In the genomic region with DNA sequence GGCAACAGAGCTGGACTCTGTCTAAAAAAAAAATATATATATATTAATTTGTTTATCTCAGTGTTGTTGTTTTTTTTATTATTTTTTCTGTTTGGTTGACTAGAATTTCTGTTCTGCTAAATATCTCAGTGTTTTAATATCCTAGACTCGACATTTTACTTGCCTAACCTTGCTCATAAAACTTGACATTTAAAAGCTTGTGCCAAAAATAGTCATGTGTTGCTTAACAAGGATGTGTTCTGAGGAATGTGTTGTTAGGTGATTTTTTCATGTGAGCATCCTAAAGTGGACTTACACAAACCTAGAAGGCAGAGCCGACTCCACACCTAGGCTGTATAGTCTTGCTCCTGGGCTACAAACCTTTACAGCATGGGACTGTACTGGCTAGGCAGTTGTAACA, we compare ENCODE assay signal across 34 cellular contexts. TPM values are rescaled to one million over a fixed set of nuclear protein-coding genes. Genes with fewer than 3 reads are reported as not detected.
DNase-seq lines count a peak whose midpoint lies in the region; ATAC-seq, FAIRE-seq and TF ChIP-seq lines count a peak whose summit lies in the region.
"Had no signal": no experiment of that assay in that cellular context is flagged by ENCODE, and none has a peak within 500 bp of the region (broad histone marks: within the 10 kb centered on the region; RNA-seq: fewer than 3 reads in every experiment).

No MANE protein-coding gene starts in this region.

- no peak for TF ChIP-seq POLR2A in K562 (conservative IDR thresholded peaks at IDR 0.05)

- H3K9me1 ChIP-seq in K562 (ENCODE audit: control insufficient read depth, insufficient read depth, low read length) = no peaks in the 10 kb centered on the region

- no peak for TF ChIP-seq EP300 in K562 (IDR thresholded peaks at IDR 0.05; ENCODE audit: low read length)

- H3K4me2 ChIP-seq in K562 (ENCODE audit: insufficient read depth, low read length) (no peak overlapping the region), MM.1S (ENCODE audit: low read depth, low read length) (no peak overlapping the region)
- H3K4me2 ChIP-seq: hepatocyte, KMS-11, PC-9 had no signal

- peaks cover 4% of the 10 kb centered on the region for H3F3A ChIP-seq in MM.1S (ENCODE audit: insufficient read depth, low read length)

- no peak overlapping the region for H3K4me3 Mint-ChIP-seq in activated naive CD8-positive, alpha-beta T cell
- H3K4me3 Mint-ChIP-seq in activated naive CD8-positive, alpha-beta T cell treated with anti-CD3 and anti-CD28 coated beads for 36 hours = no peak overlapping the region
- H3K4me3 Mint-ChIP-seq: activated CD8-positive, alpha-beta T cell treated with anti-CD3 and anti-CD28 coated beads for 36 hours; CD4-positive, alpha-beta memory T cell; dendritic cell treated with granulocyte-macrophage colony-stimulating factor and Interleukin-4, amounts not matched to agents 40 ng/mL and 50 ng/mL, for 4 days; natural killer cell; T-helper 1 cell treated with Interleukin-12 subunit alpha and Interleukin-12 subunit beta and Interleukin-4 antibody, amounts not matched to agents 30 μg/mL and 1 μg/mL, for 36 hours had no signal

- peaks cover 3% of the 10 kb centered on the region; the same call in 1 of the 2 replicates for H4K20me1 ChIP-seq in K562 (replicated peaks; ENCODE audit: control insufficient read depth, insufficient read depth, low read length)
- H4K20me1 ChIP-seq in MM.1S (ENCODE audit: insufficient read depth, low read length) = no peaks in the 10 kb centered on the region

- BruUV-seq in K562 (replicated peaks; lab: Mats Ljungman, UMichigan) = no TSS peak

- H3K27ac ChIP-seq in K562 (ENCODE audit: extremely low read depth, low read depth, low read length) (no peak overlapping the region), muscle layer of colon (ENCODE audit: low read depth, low read length) (peak overlapping the region; percentile 17), MM.1S (ENCODE audit: low read length) (no peak overlapping the region)
- H3K27ac ChIP-seq: hepatocyte, KMS-11, PC-9, psoas muscle had no signal

- DNase-seq in activated naive CD8-positive, alpha-beta T cell treated with anti-CD3 and anti-CD28 coated beads for 36 hours = no peak
- no peak for DNase-seq in K562 (ENCODE audit: extremely low read depth in 1 of 4, low spot score in 3 of 4)
- no peak for DNase-seq in MM.1S
- no peak for DNase-seq in effector CD4-positive, alpha-beta T cell
- DNase-seq in DMS53 (lab: John Stamatoyannopoulos, UW) = no peak
- DNase-seq in DMS114 treated with DMSO at 0.1 percent for 48 hours (lab: John Stamatoyannopoulos, UW; ENCODE audit: unreplicated experiment) = no peak
- DNase-seq: activated CD4-positive, alpha-beta T cell treated with anti-CD3 and anti-CD28 coated beads for 1 hour; activated CD8-positive, alpha-beta memory T cell treated with anti-CD3 and anti-CD28 coated beads, Interleukin-2, amount 50 U/mL, for 48 hours; activated CD8-positive, alpha-beta T cell treated with anti-CD3 and anti-CD28 coated beads for 36 hours; AML-193; caudate nucleus; CD4-positive, alpha-beta memory T cell; left cardiac atrium; natural killer cell; NCI-H1436; NCI-H2081 treated with DMSO at 0.1 percent for 48 hours; NCI-H226; NCI-H526 treated with DMSO at 0.1 percent for 48 hours; occipital lobe; PC-9; psoas muscle; stimulated activated CD4-positive, alpha-beta T cell treated with anti-CD3 and anti-CD28 coated beads, Interleukin-4, amount 100 ng/mL, for 4 hours; upper lobe of left lung had no signal

- 44% methylated on average over 2 of the region's 2 CpGs for WGBS in K562 (ENCODE audit: insufficient coverage, low coverage, missing lambda C conversion rate)

- no peak for ATAC-seq in K562
- ATAC-seq: activated CD8-positive, alpha-beta T cell treated with anti-CD3 and anti-CD28 coated beads for 36 hours; HCT116; left cardiac atrium; natural killer cell; sciatic nerve; SK-N-SH treated with all-trans-retinoic acid at 6 μM for 48 hours had no signal

- H3K27me3 ChIP-seq in K562 (ENCODE audit: control insufficient read depth in 2 of 2, insufficient read depth in 2 of 2, low read length in 2 of 2) (no peaks in the 10 kb centered on the region), muscle layer of colon (ENCODE audit: control insufficient read depth in 1 of 2, insufficient read depth in 2 of 2, low read length in 2 of 2) (no peaks in the 10 kb centered on the region), MM.1S (replicated peaks; ENCODE audit: insufficient read depth, low read length) (no peaks in the 10 kb centered on the region)
- H3K27me3 ChIP-seq: hepatocyte, upper lobe of left lung had no signal

- H3K4me3 ChIP-seq in K562 (no peak overlapping the region), muscle layer of colon (ENCODE audit: low read depth in 1 of 2, low read length in 2 of 2) (no peak overlapping the region), MM.1S (ENCODE audit: low read length) (no peak overlapping the region)
- H3K4me3 ChIP-seq: hepatocyte, lung, PC-9, psoas muscle, upper lobe of left lung had no signal

- CTCF ChIA-PET in K562 (lab: Yijun Ruan, JAX; ENCODE audit: low intra/inter-chr PET ratio) = interaction anchor here (0.7 kb wide), 1 partner anchor 562 kb away, joined by 5 read pairs; no protein-coding TSS in a partner anchor

- no peaks in the 10 kb centered on the region for H3K27me3 Mint-ChIP-seq in activated naive CD8-positive, alpha-beta T cell
- no peaks in the 10 kb centered on the region for H3K27me3 Mint-ChIP-seq in activated naive CD8-positive, alpha-beta T cell treated with anti-CD3 and anti-CD28 coated beads for 36 hours
- H3K27me3 Mint-ChIP-seq: activated CD8-positive, alpha-beta T cell treated with anti-CD3 and anti-CD28 coated beads for 36 hours; CD4-positive, alpha-beta memory T cell; dendritic cell treated with granulocyte-macrophage colony-stimulating factor and Interleukin-4, amounts not matched to agents 40 ng/mL and 50 ng/mL, for 4 days had no signal

- H3K79me2 ChIP-seq in K562 (ENCODE audit: control insufficient read depth, insufficient read depth, low read length) = no peaks in the 10 kb centered on the region
- 0 out of 2 replicates have a peak, but pooled peaks cover 4% of the 10 kb centered on the region for H3K79me2 ChIP-seq in MM.1S (ENCODE audit: low read length)

- no peaks in the 10 kb centered on the region for H3K4me1 Mint-ChIP-seq in activated naive CD8-positive, alpha-beta T cell (ENCODE audit: low read depth)
- peaks cover 4% of the 10 kb centered on the region for H3K4me1 Mint-ChIP-seq in activated naive CD8-positive, alpha-beta T cell treated with anti-CD3 and anti-CD28 coated beads for 36 hours

- H3K36me3 Mint-ChIP-seq in activated naive CD8-positive, alpha-beta T cell = no peaks in the 10 kb centered on the region
- peaks cover 13% of the 10 kb centered on the region for H3K36me3 Mint-ChIP-seq in activated naive CD8-positive, alpha-beta T cell treated with anti-CD3 and anti-CD28 coated beads for 36 hours

- POLR2A ChIA-PET in K562 (lab: Yijun Ruan, JAX) = interaction anchor here (0.9 to 2.6 kb wide), 3 partner anchors 10 to 14 kb away, joined by 3 to 14 read pairs (median 3); no protein-coding TSS in a partner anchor

- intact Hi-C loops in K562 (cut with micrococcal nuclease) = loop anchor here (2.0 to 10.0 kb wide), 5 partner anchors 74 to 544 kb away; no protein-coding TSS in a partner anchor

- in situ Hi-C loops in K562 (cut with MboI) = loop anchor here (10.0 kb wide), 1 partner anchor 541 kb away; no protein-coding TSS in a partner anchor

- no peak for TF ChIP-seq CTCF in K562 (IDR thresholded peaks at IDR 0.05 in 2 of 3, conservative IDR thresholded peaks at IDR 0.05 in 1 of 3; ENCODE audit: insufficient read depth in 2 of 3, low read depth in 1 of 3, low read length in 3 of 3)
- TF ChIP-seq CTCF in MM.1S (IDR thresholded peaks at IDR 0.05; ENCODE audit: low read length) = no peak

- no peak for TF ChIP-seq RAD21 in K562 (CRISPR knock-in tag; conservative IDR thresholded peaks at IDR 0.05 in 1 of 2, IDR thresholded peaks at IDR 0.05 in 1 of 2)

- H3K9me3 ChIP-seq in K562 (replicated peaks; ENCODE audit: control insufficient read depth, insufficient read depth, low read depth, low read length) (no peaks in the 10 kb centered on the region), muscle layer of colon (ENCODE audit: low read length) (no peaks in the 10 kb centered on the region), MM.1S (replicated peaks; ENCODE audit: insufficient read depth, low read length) (no peaks in the 10 kb centered on the region)
- H3K9me3 ChIP-seq: psoas muscle, upper lobe of left lung had no signal

- H3K9ac ChIP-seq in K562 (ENCODE audit: insufficient read depth in 1 of 2, low read depth in 2 of 2, low read length in 2 of 2) (no peak overlapping the region), muscle layer of colon (ENCODE audit: low read length) (no peak overlapping the region), MM.1S (ENCODE audit: low read length) (no peak overlapping the region)
- H3K9ac ChIP-seq: KMS-11 had no signal

- H3K27ac Mint-ChIP-seq in activated naive CD8-positive, alpha-beta T cell = peak overlapping the region; percentile 34
- H3K27ac Mint-ChIP-seq in activated naive CD8-positive, alpha-beta T cell treated with anti-CD3 and anti-CD28 coated beads for 36 hours = no peak overlapping the region
- H3K27ac Mint-ChIP-seq: activated CD8-positive, alpha-beta T cell treated with anti-CD3 and anti-CD28 coated beads for 36 hours had no signal

- H3K9me3 Mint-ChIP-seq in activated naive CD8-positive, alpha-beta T cell (ENCODE audit: low read depth) = no peaks in the 10 kb centered on the region
- H3K9me3 Mint-ChIP-seq in activated naive CD8-positive, alpha-beta T cell treated with anti-CD3 and anti-CD28 coated beads for 36 hours = no peaks in the 10 kb centered on the region
- H3K9me3 Mint-ChIP-seq: activated CD8-positive, alpha-beta T cell treated with anti-CD3 and anti-CD28 coated beads for 36 hours; CD4-positive, alpha-beta memory T cell; dendritic cell treated with granulocyte-macrophage colony-stimulating factor and Interleukin-4, amounts not matched to agents 40 ng/mL and 50 ng/mL, for 4 days; natural killer cell; T-helper 1 cell treated with Interleukin-12 subunit alpha and Interleukin-12 subunit beta and Interleukin-4 antibody, amounts not matched to agents 30 μg/mL and 1 μg/mL, for 36 hours had no signal

- H3K4me1 ChIP-seq in K562 (replicated peaks in 1 of 2; ENCODE audit: control insufficient read depth in 2 of 2, insufficient read depth in 2 of 2, low read length in 2 of 2) (no peaks in the 10 kb centered on the region), muscle layer of colon (ENCODE audit: insufficient read depth, low read length) (peaks cover 27% of the 10 kb centered on the region), MM.1S (ENCODE audit: low read length) (no peaks in the 10 kb centered on the region)

- peaks cover 30% of the 10 kb centered on the region; the same call in 1 of the 3 replicates for H3K36me3 ChIP-seq in K562 (ENCODE audit: control insufficient read depth, insufficient read depth, low read length)
- no peaks in the 10 kb centered on the region for H3K36me3 ChIP-seq in muscle layer of colon (ENCODE audit: insufficient read depth, low read length)
- no peaks in the 10 kb centered on the region for H3K36me3 ChIP-seq in MM.1S (replicated peaks; ENCODE audit: insufficient read depth, low read length)

- FAIRE-seq in K562 (lab: Jason Lieb, UNC) = peak; percentile 69
- FAIRE-seq: A204.1 had no signal

- H2AFZ ChIP-seq in K562 (ENCODE audit: low read depth, low read length) (no peak overlapping the region), MM.1S (ENCODE audit: low read length) (no peak overlapping the region)
- H2AFZ ChIP-seq: hepatocyte, PC-9 had no signal

- H3K9me2 ChIP-seq in MM.1S (replicated peaks; ENCODE audit: insufficient read depth, low read length) = no peaks in the 10 kb centered on the region

RNA-seq across cellular contexts. Expression of gene NRBF2, which starts 23.1 kb away (rescaled TPM):
- total RNA-seq in activated naive CD8-positive, alpha-beta T cell treated with anti-CD3 and anti-CD28 coated beads for 36 hours = 10 to 100 TPM; 27.6 to 27.8 TPM
- 7.5 and 15.7 TPM in 2 replicates for total RNA-seq in K562 (2011; cell fraction: chromatin; rRNA removed; ENCODE audit: low replicate concordance)
- total RNA-seq in K562 (2011; cell fraction: nucleolus; rRNA removed) = 7.6 and 9.2 TPM in 2 replicates
- total RNA-seq in K562 (2011; cell fraction: nucleoplasm; rRNA removed) = 6.8 and 7.9 TPM in 2 replicates
- total RNA-seq in K562 (2014; rRNA removed) (20.2 and 20.8 TPM in 2 replicates), K562 (2014; rRNA removed; fragmentation: Illumina TruSeq; extraction: Trizol) (29.7 and 34.1 TPM in 2 replicates), K562 (2015; rRNA removed; fragmentation: Illumina TruSeq; extraction: Trizol) (30.5 and 32.1 TPM in 2 replicates), K562 (2021) (22.1 and 23.8 TPM in 2 replicates)
- polyA plus RNA-seq in K562 (2011; rRNA removed) (26.5 and 30.5 TPM in 2 replicates), K562 (2014; fragmentation: Illumina TruSeq; extraction: Trizol) (27.9 and 33.5 TPM in 2 replicates), K562 (2014; fragmentation: Nextera tagmentation; extraction: Ambion mirVana) (10 to 100 TPM; 38.1 to 52.1 TPM), K562 (2014; rRNA removed) (24.7 and 25.3 TPM in 2 replicates)
- 8.0 and 11.5 TPM in 2 replicates for polyA plus RNA-seq in K562 (2011; cell fraction: cytosol; rRNA removed)
- polyA plus RNA-seq in K562 (2011; cell fraction: nucleus; rRNA removed) = 5.8 and 9.5 TPM in 2 replicates
- polyA plus RNA-seq in K562 (2012) = 25.5 and 27.5 TPM in 2 replicates
- polyA minus RNA-seq in K562 (2011; rRNA and poly(A)+ RNA removed) = 15.8 and 20.3 TPM in 2 replicates
- 8.4 and 12.0 TPM in 2 replicates for polyA minus RNA-seq in K562 (2011; cell fraction: cytosol; rRNA and poly(A)+ RNA removed)
- polyA minus RNA-seq in K562 (2011; cell fraction: nucleus; rRNA and poly(A)+ RNA removed) = 4.4 and 7.7 TPM in 2 replicates
